ENCODE assay signal across 8 cellular contexts in genomic region chr12:7374423-7375144, GRCh38.
DNase-seq lines count a peak whose midpoint lies in the region; ATAC-seq and TF ChIP-seq lines count a peak whose summit lies in the region.

No MANE protein-coding gene starts in this region.

- H3K27me3 Mint-ChIP-seq in CD4-positive, alpha-beta T cell = peaks cover 12% of the 10 kb centered on the region

- no peaks in the 10 kb centered on the region for H3K36me3 ChIP-seq in H7 (replicated peaks; ENCODE audit: control insufficient read depth, insufficient read depth, low read length)
- no peaks in the 10 kb centered on the region for H3K36me3 ChIP-seq in PC-9 (ENCODE audit: low read depth)
- H3K36me3 ChIP-seq in esophagus muscularis mucosa = no peaks in the 10 kb centered on the region
- H3K36me3 ChIP-seq in gastroesophageal sphincter = no peaks in the 10 kb centered on the region

- DNase-seq in CD1c-positive myeloid dendritic cell (ENCODE audit: extremely low spot score) (peak; percentile 54), H7 (peak; percentile 58), PC-9 (peak in 1 of 2 experiments; percentile 60), esophagus muscularis mucosa (ENCODE audit: extremely low spot score) (no peak), pons (ENCODE audit: low spot score) (peak; percentile 12), DMS114 treated with DMSO at 0.1 percent for 48 hours (lab: John Stamatoyannopoulos, UW; ENCODE audit: unreplicated experiment) (no peak)
- DNase-seq in CD4-positive, alpha-beta T cell = no peak

- TF ChIP-seq EP300 in esophagus muscularis mucosa (IDR thresholded peaks at IDR 0.05) (no peak), gastroesophageal sphincter (IDR thresholded peaks at IDR 0.05) (no peak)

- no peaks in the 10 kb centered on the region for H3K9me3 ChIP-seq in PC-9 (ENCODE audit: insufficient read depth, low read depth)
- H3K9me3 ChIP-seq in esophagus muscularis mucosa = no peaks in the 10 kb centered on the region
- H3K9me3 ChIP-seq in CD4-positive, alpha-beta T cell (ENCODE audit: control insufficient read depth, low read length) = no peaks in the 10 kb centered on the region
- H3K9me3 ChIP-seq in gastroesophageal sphincter = no peaks in the 10 kb centered on the region

- H3K36me3 Mint-ChIP-seq in CD4-positive, alpha-beta T cell (ENCODE audit: low read depth) = no peaks in the 10 kb centered on the region

- H3K79me2 ChIP-seq in PC-9 (ENCODE audit: low read depth) = no peaks in the 10 kb centered on the region

- H3K27ac Mint-ChIP-seq in CD4-positive, alpha-beta T cell = no peak overlapping the region

- BruUV-seq in PC-9 (replicated peaks; lab: Mats Ljungman, UMichigan) = no TSS peak

- intact Hi-C loops in PC-9 (cut with micrococcal nuclease; ENCODE audit: unreplicated experiment) = loop anchor here (1.0 kb wide), 2 partner anchors 86 to 264 kb away; no protein-coding TSS in a partner anchor
- intact Hi-C loops in esophagus muscularis mucosa (cut with DNase I) = no loop called here
- intact Hi-C loops in CD4-positive, alpha-beta T cell (cut with DNase I, micrococcal nuclease) = no loop called here

- peak; percentile 56 for TF ChIP-seq CTCF in PC-9 (conservative IDR thresholded peaks at IDR 0.05)
- TF ChIP-seq CTCF in esophagus muscularis mucosa (IDR thresholded peaks at IDR 0.05) = peak in 2 of 3 experiments; percentile 10 to 26
- TF ChIP-seq CTCF in CD4-positive, alpha-beta T cell (IDR thresholded peaks at IDR 0.05) = no peak
- TF ChIP-seq CTCF in gastroesophageal sphincter (IDR thresholded peaks at IDR 0.05) = peak in 1 of 4 experiments; percentile 25

- CTCF ChIA-PET in PC-9 (lab: Charles Lee) = no interaction called here
- CTCF ChIA-PET in CD4-positive, alpha-beta T cell (lab: Charles Lee) = no interaction called here

- H2AFZ ChIP-seq in PC-9 = no peak overlapping the region

- H3K4me1 ChIP-seq in PC-9 (replicated peaks; ENCODE audit: insufficient read depth) (no peaks in the 10 kb centered on the region), esophagus muscularis mucosa (no peaks in the 10 kb centered on the region), gastroesophageal sphincter (no peaks in the 10 kb centered on the region)

- no peak overlapping the region for H3K4me3 ChIP-seq in H7 (ENCODE audit: insufficient read depth, low read depth, low read length)
- no peak overlapping the region for H3K4me3 ChIP-seq in PC-9
- H3K4me3 ChIP-seq in esophagus muscularis mucosa = no peak overlapping the region
- no peak overlapping the region for H3K4me3 ChIP-seq in gastroesophageal sphincter

- H3K4me2 ChIP-seq in PC-9 = no peak overlapping the region

- H3F3A ChIP-seq in PC-9 (ENCODE audit: insufficient read depth, low read depth) = no peaks in the 10 kb centered on the region

- no peak overlapping the region for H3K27ac ChIP-seq in PC-9
- H3K27ac ChIP-seq in esophagus muscularis mucosa (replicated peaks in 1 of 4) = no peak overlapping the region
- H3K27ac ChIP-seq in CD4-positive, alpha-beta T cell (ENCODE audit: low read depth, low read length) = no peak overlapping the region
- no peak overlapping the region for H3K27ac ChIP-seq in gastroesophageal sphincter

- POLR2A ChIA-PET in PC-9 (lab: Charles Lee; ENCODE audit: unreplicated experiment) = no interaction called here
- POLR2A ChIA-PET in CD4-positive, alpha-beta T cell (lab: Charles Lee) = no interaction called here

- H3K9me3 Mint-ChIP-seq in CD4-positive, alpha-beta T cell = no peaks in the 10 kb centered on the region

- no peaks in the 10 kb centered on the region for H3K4me1 Mint-ChIP-seq in CD4-positive, alpha-beta T cell (ENCODE audit: low read depth)

- H3K27me3 ChIP-seq in H7 (ENCODE audit: control insufficient read depth, insufficient read depth, low read length) (no peaks in the 10 kb centered on the region), PC-9 (ENCODE audit: insufficient read depth, low read depth) (no peaks in the 10 kb centered on the region; the same call in 1 of the 2 replicates), esophagus muscularis mucosa (peaks cover 0 to 3% (median 0%) of the 10 kb centered on the region in 4 donors), gastroesophageal sphincter (no peaks in the 10 kb centered on the region)
- H3K27me3 ChIP-seq in CD4-positive, alpha-beta T cell (ENCODE audit: control insufficient read depth, insufficient read depth, low read length) = peaks cover 22% of the 10 kb centered on the region

- no peak for ATAC-seq in CD4-positive, alpha-beta T cell (ENCODE audit: poor library complexity)
- ATAC-seq in gastroesophageal sphincter = no peak

- H3K9me2 ChIP-seq in PC-9 (ENCODE audit: insufficient read depth) = no peaks in the 10 kb centered on the region

- H3K4me3 Mint-ChIP-seq in CD4-positive, alpha-beta T cell = no peak overlapping the region

- 60% methylated on average over 14 of the region's 17 CpGs for WGBS in esophagus muscularis mucosa
- 58 to 69% methylated on average over 2 to 5 of the region's 17 CpGs for WGBS in gastroesophageal sphincter (ENCODE audit: low coverage in 1 of 2), 2 donors

- no peaks in the 10 kb centered on the region for H4K20me1 ChIP-seq in PC-9 (ENCODE audit: insufficient read depth)

- no peak for TF ChIP-seq POLR2A in esophagus muscularis mucosa (IDR thresholded peaks at IDR 0.05; ENCODE audit: low read depth)
- no peak for TF ChIP-seq POLR2A in gastroesophageal sphincter (IDR thresholded peaks at IDR 0.05)

Comparison
In these comparisons a context has a peak if more than half of its experiments do, and no peak if none do; other contexts are left out.
1. DNase-seq: peak in CD1c-positive myeloid dendritic cell (single experiment), H7 (single experiment) and pons (single experiment); none in esophagus muscularis mucosa (single experiment), CD4-positive, alpha-beta T cell (0 of 10) and DMS114 treated with DMSO at 0.1 percent for 48 hours (single experiment).